ENCODE assay signal across 9 cellular contexts in the genomic region with DNA sequence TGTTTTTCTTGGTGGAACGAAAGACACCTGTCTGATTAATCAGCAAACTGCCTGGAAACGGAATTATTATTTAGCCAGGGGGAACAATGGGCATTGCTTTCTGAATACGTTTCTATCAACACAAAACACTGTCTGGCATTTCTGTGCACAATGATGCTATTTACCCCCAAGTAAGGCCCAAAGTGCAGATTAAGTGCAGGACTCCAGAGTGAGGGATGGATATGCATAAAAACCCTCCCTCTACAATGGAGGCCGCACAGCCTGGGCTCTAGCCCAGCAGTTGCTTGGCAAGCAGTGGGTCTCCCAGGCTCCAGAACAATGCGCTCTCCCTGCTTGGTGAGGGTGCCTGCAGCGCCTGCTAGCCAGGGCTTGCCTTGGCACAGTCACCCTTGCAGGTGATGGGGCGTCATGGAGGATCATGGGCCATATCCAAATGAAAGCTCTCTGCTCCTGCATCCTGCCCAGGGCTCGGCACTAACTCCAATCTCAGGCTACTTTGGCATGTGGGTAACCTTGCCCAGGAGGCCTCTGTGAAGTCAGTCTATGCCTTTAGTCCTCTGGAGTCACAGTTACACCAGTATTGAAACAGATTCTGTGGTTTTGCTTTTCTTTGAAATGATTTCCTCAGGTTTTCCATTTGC. TPM values are rescaled to one million over a fixed set of nuclear protein-coding genes. Genes with fewer than 3 reads are reported as not detected.
DNase-seq lines count a peak whose midpoint lies in the region; ATAC-seq, FAIRE-seq and TF ChIP-seq lines count a peak whose summit lies in the region.
"Had no signal": no experiment of that assay in that cellular context is flagged by ENCODE, and none has a peak within 500 bp of the region (broad histone marks: within the 10 kb centered on the region; RNA-seq: fewer than 3 reads in every experiment).

No MANE protein-coding gene starts in this region.

- H3K9ac ChIP-seq in HepG2 (ENCODE audit: insufficient read depth, low read depth, low read length) = no peak overlapping the region

- H3K4me1 Mint-ChIP-seq in T-helper 1 cell treated with Interleukin-12 subunit alpha and Interleukin-12 subunit beta and Interleukin-4 antibody, amounts not matched to agents 30 μg/mL and 1 μg/mL, for 36 hours (ENCODE audit: low read depth) = peaks cover 53% of the 10 kb centered on the region
- H3K4me1 Mint-ChIP-seq: activated B cell treated with CpG ODN at 0.5 μM for 24 hours had no signal

- POLR2A ChIA-PET in HepG2 (lab: Yijun Ruan, JAX) = no interaction called here

- H3K4me2 ChIP-seq in HepG2 (ENCODE audit: low read depth, low read length) = no peak overlapping the region

- FAIRE-seq in HepG2 (lab: Jason Lieb, UNC) (no peak), HTR-8/SVneo (lab: Jason Lieb, UNC) (no peak)

- WGBS in prostate gland = 34% methylated on average over 8 of the region's 8 CpGs
- WGBS in HepG2 (ENCODE audit: low lambda C conversion rate) = 84% methylated on average over 7 of the region's 8 CpGs

- no peaks in the 10 kb centered on the region for H3K27me3 Mint-ChIP-seq in T-helper 1 cell treated with Interleukin-12 subunit alpha and Interleukin-12 subunit beta and Interleukin-4 antibody, amounts not matched to agents 30 μg/mL and 1 μg/mL, for 36 hours (ENCODE audit: low read depth)
- H3K27me3 Mint-ChIP-seq: activated B cell treated with CpG ODN at 0.5 μM for 24 hours had no signal

- no peak for TF ChIP-seq POLR2A in prostate gland (IDR thresholded peaks at IDR 0.05)
- TF ChIP-seq POLR2A in HepG2 (IDR thresholded peaks at IDR 0.05; ENCODE audit: insufficient read depth in 1 of 2, low read depth in 2 of 2, low read length in 2 of 2) = no peak

- H3K27me3 ChIP-seq in prostate gland (replicated peaks; ENCODE audit: insufficient read depth) (no peaks in the 10 kb centered on the region), HepG2 (ENCODE audit: control insufficient read depth in 1 of 2, insufficient read depth in 2 of 2, low read length in 2 of 2) (no peaks in the 10 kb centered on the region)

- H3K36me3 ChIP-seq in prostate gland (no peaks in the 10 kb centered on the region), HepG2 (replicated peaks in 1 of 2; ENCODE audit: control insufficient read depth in 1 of 2, insufficient read depth in 2 of 2, low read length in 2 of 2) (no peaks in the 10 kb centered on the region; a peak in 1 of 5 replicates)

- H3K9me3 ChIP-seq in prostate gland (no peaks in the 10 kb centered on the region), HepG2 (ENCODE audit: low read length) (no peaks in the 10 kb centered on the region)

- ATAC-seq in HG03342 (IDR thresholded peaks at IDR 0.05; ENCODE audit: unreplicated experiment) = no peak
- no peak for ATAC-seq in HepG2
- no peak for ATAC-seq in HG03354 (IDR thresholded peaks at IDR 0.05; ENCODE audit: poor library complexity, severe bottlenecking, unreplicated experiment)

- intact Hi-C loops in prostate gland (cut with DNase I) = no loop called here
- intact Hi-C loops in HepG2 (cut with micrococcal nuclease; ENCODE audit: unreplicated experiment) = no loop called here

- no TSS peak for BruUV-seq in HepG2 (replicated peaks; lab: Mats Ljungman, UMichigan)

- H3K4me3 ChIP-seq in epithelial cell of esophagus (ENCODE audit: low read length) (no peak overlapping the region), prostate gland (no peak overlapping the region), HepG2 (replicated peaks in 1 of 3; ENCODE audit: insufficient read depth in 1 of 3, low read depth in 2 of 3, low read length in 3 of 3) (no peak overlapping the region)

- no peaks in the 10 kb centered on the region for H4K20me1 ChIP-seq in HepG2 (ENCODE audit: insufficient read depth, low read length)

- in situ Hi-C loops in G401 (cut with HindIII; ENCODE audit: low sequenced_read_pairs) = no loop called here
- in situ Hi-C loops in HepG2 (cut with HindIII; ENCODE audit: extremely low pct_ligation_motif_present, low pct_unique_long_range_greater_than_20kb) = no loop called here

- TF ChIP-seq CTCF in epithelial cell of esophagus (IDR thresholded peaks at IDR 0.05; ENCODE audit: insufficient read depth, low read depth, low read length, missing control alignments) = no peak
- TF ChIP-seq CTCF in prostate gland (IDR thresholded peaks at IDR 0.05) = no peak
- no peak for TF ChIP-seq CTCF in HepG2 (CRISPR knock-in tag; IDR thresholded peaks at IDR 0.05)

- TF ChIP-seq RAD21 in HepG2 (CRISPR knock-in tag; IDR thresholded peaks at IDR 0.05) = no peak

- H3K27ac ChIP-seq in prostate gland (peak overlapping the region in 1 of 2 donors; percentile 23), HepG2 (ENCODE audit: extremely low read length, insufficient read depth, low read length) (no peak overlapping the region)

- no peaks in the 10 kb centered on the region for H3K9me3 Mint-ChIP-seq in T-helper 1 cell treated with Interleukin-12 subunit alpha and Interleukin-12 subunit beta and Interleukin-4 antibody, amounts not matched to agents 30 μg/mL and 1 μg/mL, for 36 hours
- H3K9me3 Mint-ChIP-seq: activated B cell treated with CpG ODN at 0.5 μM for 24 hours had no signal

- no peaks in the 10 kb centered on the region for H3K4me1 ChIP-seq in prostate gland (replicated peaks)
- H3K4me1 ChIP-seq in HepG2 (ENCODE audit: insufficient read depth, low read length) = peaks cover 39% of the 10 kb centered on the region

- no peaks in the 10 kb centered on the region for H3K79me2 ChIP-seq in HepG2 (ENCODE audit: insufficient read depth, low read length)

- CTCF ChIA-PET in HepG2 (lab: Yijun Ruan, JAX; ENCODE audit: low intra/inter-chr PET ratio, low total read pairs) = no interaction called here

- peaks cover 33% of the 10 kb centered on the region for H3K36me3 Mint-ChIP-seq in T-helper 1 cell treated with Interleukin-12 subunit alpha and Interleukin-12 subunit beta and Interleukin-4 antibody, amounts not matched to agents 30 μg/mL and 1 μg/mL, for 36 hours (ENCODE audit: low read depth)

- peak overlapping the region; percentile 91 for H3K27ac Mint-ChIP-seq in T-helper 1 cell treated with Interleukin-12 subunit alpha and Interleukin-12 subunit beta and Interleukin-4 antibody, amounts not matched to agents 30 μg/mL and 1 μg/mL, for 36 hours
- H3K27ac Mint-ChIP-seq: activated B cell treated with CpG ODN at 0.5 μM for 24 hours had no signal

- H3K4me3 Mint-ChIP-seq in T-helper 1 cell treated with Interleukin-12 subunit alpha and Interleukin-12 subunit beta and Interleukin-4 antibody, amounts not matched to agents 30 μg/mL and 1 μg/mL, for 36 hours = peak overlapping the region; percentile 63
- H3K4me3 Mint-ChIP-seq: activated B cell treated with CpG ODN at 0.5 μM for 24 hours had no signal

- TF ChIP-seq EP300 in HepG2 (IDR thresholded peaks at IDR 0.05; ENCODE audit: low read depth in 2 of 2, low read length in 2 of 2) (no peak), HepG2 (CRISPR knock-in tag; IDR thresholded peaks at IDR 0.05; ENCODE audit: borderline replicate concordance) (no peak)

- DNase-seq in G401 (ENCODE audit: low spot score) = peak; percentile 80
- DNase-seq in epithelial cell of esophagus (ENCODE audit: low read depth) = peak; percentile 90
- DNase-seq in prostate gland (ENCODE audit: low spot score) = peak; percentile 68
- DNase-seq in HepG2 (ENCODE audit: low spot score) = no peak
- DNase-seq in HTR-8/SVneo (ENCODE audit: insufficient read length, low spot score) = no peak
- DNase-seq: activated B cell treated with CpG ODN at 0.5 μM for 24 hours had no signal

- H2AFZ ChIP-seq in HepG2 (ENCODE audit: low read length) = no peak overlapping the region

RNA-seq across cellular contexts. Expression of a gene that starts 11.5 kb away (rescaled TPM):
- 10.6 and 24.7 TPM in 2 replicates for total RNA-seq in G401 (2014; rRNA removed; shearing (Covaris generic))
- total RNA-seq in prostate gland (10 to 100 TPM in 1 of 2 donors, 1 to 10 TPM in 1; 4.4 to 27.3 TPM), HepG2 (2016; rRNA removed; fragmentation: Illumina TruSeq; extraction: Trizol) (11.1 and 13.0 TPM in 2 replicates)
- 6.2 and 6.8 TPM in 2 replicates for total RNA-seq in HepG2 (2016; cell fraction: cytosol; rRNA removed; fragmentation: Illumina TruSeq; extraction: Trizol; ENCODE audit: low read depth)
- total RNA-seq in HepG2 (2016; cell fraction: insoluble cytoplasmic fraction; rRNA removed; fragmentation: Illumina TruSeq; extraction: Trizol) = 10.6 and 12.4 TPM in 2 replicates
- 7.9 and 8.2 TPM in 2 replicates for total RNA-seq in HepG2 (2016; cell fraction: membrane; rRNA removed; fragmentation: Illumina TruSeq; extraction: Trizol)
- 8.6 and 10.2 TPM in 2 replicates for total RNA-seq in HepG2 (2016; cell fraction: nucleus; rRNA removed; fragmentation: Illumina TruSeq; extraction: Trizol)
- polyA plus RNA-seq in HepG2 (2011; rRNA removed) = 6.0 and 8.5 TPM in 2 replicates
- polyA plus RNA-seq in HepG2 (2011; cell fraction: cytosol; rRNA removed) = 5.7 and 6.1 TPM in 2 replicates
- polyA plus RNA-seq in HepG2 (2011; cell fraction: nucleus; rRNA removed) = 12.2 and 14.9 TPM in 2 replicates
- 14.6 and 18.0 TPM in 2 replicates for polyA plus RNA-seq in HepG2 (2012)
- 6.8 and 7.1 TPM in 2 replicates for polyA plus RNA-seq in HepG2 (2016; cell fraction: cytosol; fragmentation: Illumina TruSeq; extraction: Trizol; ENCODE audit: low read depth)
- polyA plus RNA-seq in HepG2 (2016; cell fraction: insoluble cytoplasmic fraction; fragmentation: Illumina TruSeq; extraction: Trizol; ENCODE audit: low read depth) = 12.2 and 14.9 TPM in 2 replicates
- polyA plus RNA-seq in HepG2 (2016; cell fraction: membrane; fragmentation: Illumina TruSeq; extraction: Trizol; ENCODE audit: low read depth) = 5.6 and 5.7 TPM in 2 replicates
- polyA plus RNA-seq in HepG2 (2016; cell fraction: nucleus; fragmentation: Illumina TruSeq; extraction: Trizol; ENCODE audit: insufficient read depth, low read depth) = 7.6 and 11.7 TPM in 2 replicates
- polyA minus RNA-seq in HepG2 (2011; rRNA and poly(A)+ RNA removed; ENCODE audit: low replicate concordance) = 3.8 and 5.0 TPM in 2 replicates
- 3.3 and 4.6 TPM in 2 replicates for polyA minus RNA-seq in HepG2 (2011; cell fraction: cytosol; rRNA and poly(A)+ RNA removed)
- polyA minus RNA-seq in HepG2 (2011; cell fraction: nucleus; rRNA and poly(A)+ RNA removed) = 10.6 and 14.0 TPM in 2 replicates

RNA-seq across cellular contexts. Expression of a gene that starts 20.4 kb away (rescaled TPM):
- total RNA-seq in G401 (2014; rRNA removed; shearing (Covaris generic)) = 0.55 and 0.78 TPM in 2 replicates
- total RNA-seq in prostate gland = 1 to 10 TPM; 2.4 TPM
- 0.28 and 0.69 TPM in 2 replicates for total RNA-seq in HepG2 (2016; rRNA removed; fragmentation: Illumina TruSeq; extraction: Trizol)
- total RNA-seq in HepG2 (2016; cell fraction: cytosol; rRNA removed; fragmentation: Illumina TruSeq; extraction: Trizol; ENCODE audit: low read depth) = not detected in 2 replicates
- total RNA-seq in HepG2 (2016; cell fraction: insoluble cytoplasmic fraction; rRNA removed; fragmentation: Illumina TruSeq; extraction: Trizol) = 0.18 and 0.63 TPM in 2 replicates
- total RNA-seq in HepG2 (2016; cell fraction: membrane; rRNA removed; fragmentation: Illumina TruSeq; extraction: Trizol) = 0.09 and 0.10 TPM in 2 replicates
- total RNA-seq in HepG2 (2016; cell fraction: nucleus; rRNA removed; fragmentation: Illumina TruSeq; extraction: Trizol) = 0.72 and 0.96 TPM in 2 replicates
- 1.1 and 1.9 TPM in 2 replicates for polyA plus RNA-seq in HepG2 (2011; rRNA removed)
- polyA plus RNA-seq in HepG2 (2011; cell fraction: cytosol; rRNA removed) = 0.81 and 0.99 TPM in 2 replicates
- polyA plus RNA-seq in HepG2 (2011; cell fraction: nucleus; rRNA removed) = 10.6 and 11.1 TPM in 2 replicates
- polyA plus RNA-seq in HepG2 (2012) = 1.7 and 2.2 TPM in 2 replicates
- 0.06 and 0.07 TPM in 2 replicates for polyA plus RNA-seq in HepG2 (2016; cell fraction: cytosol; fragmentation: Illumina TruSeq; extraction: Trizol; ENCODE audit: low read depth)
- polyA plus RNA-seq in HepG2 (2016; cell fraction: insoluble cytoplasmic fraction; fragmentation: Illumina TruSeq; extraction: Trizol; ENCODE audit: low read depth) = 0.14 and 0.29 TPM in 2 replicates
- 0.06 and 0.14 TPM in 2 replicates for polyA plus RNA-seq in HepG2 (2016; cell fraction: membrane; fragmentation: Illumina TruSeq; extraction: Trizol; ENCODE audit: low read depth)
- polyA plus RNA-seq in HepG2 (2016; cell fraction: nucleus; fragmentation: Illumina TruSeq; extraction: Trizol; ENCODE audit: insufficient read depth, low read depth) = 2.1 and 3.0 TPM in 2 replicates
- 1.1 and 1.6 TPM in 2 replicates for polyA minus RNA-seq in HepG2 (2011; rRNA and poly(A)+ RNA removed; ENCODE audit: low replicate concordance)
- polyA minus RNA-seq in HepG2 (2011; cell fraction: cytosol; rRNA and poly(A)+ RNA removed) = 0.69 and 0.79 TPM in 2 replicates
- polyA minus RNA-seq in HepG2 (2011; cell fraction: nucleus; rRNA and poly(A)+ RNA removed) = 2.4 and 2.6 TPM in 2 replicates

RNA-seq across cellular contexts. Expression of a gene that starts 24.0 kb away (rescaled TPM):
- total RNA-seq in G401 (2014; rRNA removed; shearing (Covaris generic)) = 4.1 and 18.8 TPM in 2 replicates
- total RNA-seq in prostate gland = 10 to 100 TPM in 1 of 2 donors, 1 to 10 TPM in 1; 7.3 to 11.5 TPM
- 6.5 and 9.6 TPM in 2 replicates for total RNA-seq in HepG2 (2016; rRNA removed; fragmentation: Illumina TruSeq; extraction: Trizol)
- total RNA-seq in HepG2 (2016; cell fraction: cytosol; rRNA removed; fragmentation: Illumina TruSeq; extraction: Trizol; ENCODE audit: low read depth) = 2.3 and 2.5 TPM in 2 replicates
- total RNA-seq in HepG2 (2016; cell fraction: insoluble cytoplasmic fraction; rRNA removed; fragmentation: Illumina TruSeq; extraction: Trizol) = 5.6 and 9.2 TPM in 2 replicates
- 4.6 and 5.4 TPM in 2 replicates for total RNA-seq in HepG2 (2016; cell fraction: membrane; rRNA removed; fragmentation: Illumina TruSeq; extraction: Trizol)
- total RNA-seq in HepG2 (2016; cell fraction: nucleus; rRNA removed; fragmentation: Illumina TruSeq; extraction: Trizol) = 6.0 and 8.1 TPM in 2 replicates
- polyA plus RNA-seq in HepG2 (2011; rRNA removed) = 5.7 and 6.6 TPM in 2 replicates
- polyA plus RNA-seq in HepG2 (2011; cell fraction: cytosol; rRNA removed) = 2.3 and 3.6 TPM in 2 replicates
- 1.3 and 1.6 TPM in 2 replicates for polyA plus RNA-seq in HepG2 (2011; cell fraction: nucleus; rRNA removed)
- polyA plus RNA-seq in HepG2 (2012) = 9.7 and 12.5 TPM in 2 replicates
- polyA plus RNA-seq in HepG2 (2016; cell fraction: cytosol; fragmentation: Illumina TruSeq; extraction: Trizol; ENCODE audit: low read depth) = 1.6 and 4.1 TPM in 2 replicates
- 9.3 and 9.5 TPM in 2 replicates for polyA plus RNA-seq in HepG2 (2016; cell fraction: insoluble cytoplasmic fraction; fragmentation: Illumina TruSeq; extraction: Trizol; ENCODE audit: low read depth)
- polyA plus RNA-seq in HepG2 (2016; cell fraction: membrane; fragmentation: Illumina TruSeq; extraction: Trizol; ENCODE audit: low read depth) = 4.1 and 4.4 TPM in 2 replicates
- polyA plus RNA-seq in HepG2 (2016; cell fraction: nucleus; fragmentation: Illumina TruSeq; extraction: Trizol; ENCODE audit: insufficient read depth, low read depth) = 7.1 and 8.5 TPM in 2 replicates
- 3.3 and 4.3 TPM in 2 replicates for polyA minus RNA-seq in HepG2 (2011; rRNA and poly(A)+ RNA removed; ENCODE audit: low replicate concordance)
- 4.4 and 5.2 TPM in 2 replicates for polyA minus RNA-seq in HepG2 (2011; cell fraction: cytosol; rRNA and poly(A)+ RNA removed)
- polyA minus RNA-seq in HepG2 (2011; cell fraction: nucleus; rRNA and poly(A)+ RNA removed) = 3.1 and 3.6 TPM in 2 replicates

RNA-seq across cellular contexts. Expression of a gene that starts 25.6 kb away (rescaled TPM):
- total RNA-seq in G401 (2014; rRNA removed; shearing (Covaris generic)) = not detected in 2 replicates
- total RNA-seq in prostate gland = 1 to 10 TPM; 2.7 to 4.3 TPM
- 0.27 and 0.31 TPM in 2 replicates for total RNA-seq in HepG2 (2016; rRNA removed; fragmentation: Illumina TruSeq; extraction: Trizol)
- 0.44 TPM in 1 of 2 replicates, not detected in the other for total RNA-seq in HepG2 (2016; cell fraction: cytosol; rRNA removed; fragmentation: Illumina TruSeq; extraction: Trizol; ENCODE audit: low read depth)
- total RNA-seq in HepG2 (2016; cell fraction: insoluble cytoplasmic fraction; rRNA removed; fragmentation: Illumina TruSeq; extraction: Trizol) = 0.22 TPM in 1 of 2 replicates, not detected in the other
- total RNA-seq in HepG2 (2016; cell fraction: membrane; rRNA removed; fragmentation: Illumina TruSeq; extraction: Trizol) = 0.34 TPM in 1 of 2 replicates, not detected in the other
- 0.47 TPM in 1 of 2 replicates, not detected in the other for total RNA-seq in HepG2 (2016; cell fraction: nucleus; rRNA removed; fragmentation: Illumina TruSeq; extraction: Trizol)
- 0.35 and 0.40 TPM in 2 replicates for polyA plus RNA-seq in HepG2 (2011; rRNA removed)
- 0.20 and 0.21 TPM in 2 replicates for polyA plus RNA-seq in HepG2 (2011; cell fraction: cytosol; rRNA removed)
- polyA plus RNA-seq in HepG2 (2011; cell fraction: nucleus; rRNA removed) = 1.2 and 1.6 TPM in 2 replicates
- polyA plus RNA-seq in HepG2 (2012) = 0.19 and 0.21 TPM in 2 replicates
- not detected in 2 replicates for polyA plus RNA-seq in HepG2 (2016; cell fraction: cytosol; fragmentation: Illumina TruSeq; extraction: Trizol; ENCODE audit: low read depth)
- not detected in 2 replicates for polyA plus RNA-seq in HepG2 (2016; cell fraction: insoluble cytoplasmic fraction; fragmentation: Illumina TruSeq; extraction: Trizol; ENCODE audit: low read depth)
- polyA plus RNA-seq in HepG2 (2016; cell fraction: membrane; fragmentation: Illumina TruSeq; extraction: Trizol; ENCODE audit: low read depth) = not detected in 2 replicates
- not detected in 2 replicates for polyA plus RNA-seq in HepG2 (2016; cell fraction: nucleus; fragmentation: Illumina TruSeq; extraction: Trizol; ENCODE audit: insufficient read depth, low read depth)
- polyA minus RNA-seq in HepG2 (2011; rRNA and poly(A)+ RNA removed; ENCODE audit: low replicate concordance) = 1.6 and 4.8 TPM in 2 replicates
- polyA minus RNA-seq in HepG2 (2011; cell fraction: cytosol; rRNA and poly(A)+ RNA removed) = not detected in 2 replicates
- 1.0 and 3.2 TPM in 2 replicates for polyA minus RNA-seq in HepG2 (2011; cell fraction: nucleus; rRNA and poly(A)+ RNA removed)

RNA-seq across cellular contexts. Expression of a gene that starts 32.2 kb away (rescaled TPM):
- total RNA-seq in G401 (2014; rRNA removed; shearing (Covaris generic)) = not detected in 2 replicates
- 10 to 100 TPM; 11.5 to 26.3 TPM for total RNA-seq in prostate gland
- total RNA-seq in HepG2 (2016; rRNA removed; fragmentation: Illumina TruSeq; extraction: Trizol) = 3.6 and 6.6 TPM in 2 replicates
- 7.0 and 8.2 TPM in 2 replicates for total RNA-seq in HepG2 (2016; cell fraction: cytosol; rRNA removed; fragmentation: Illumina TruSeq; extraction: Trizol; ENCODE audit: low read depth)
- 3.7 and 9.0 TPM in 2 replicates for total RNA-seq in HepG2 (2016; cell fraction: insoluble cytoplasmic fraction; rRNA removed; fragmentation: Illumina TruSeq; extraction: Trizol)
- total RNA-seq in HepG2 (2016; cell fraction: membrane; rRNA removed; fragmentation: Illumina TruSeq; extraction: Trizol) = 4.6 and 5.2 TPM in 2 replicates
- total RNA-seq in HepG2 (2016; cell fraction: nucleus; rRNA removed; fragmentation: Illumina TruSeq; extraction: Trizol) = 5.5 and 7.9 TPM in 2 replicates
- 6.0 and 7.0 TPM in 2 replicates for polyA plus RNA-seq in HepG2 (2011; rRNA removed)
- polyA plus RNA-seq in HepG2 (2011; cell fraction: cytosol; rRNA removed) = 5.9 and 7.1 TPM in 2 replicates
- polyA plus RNA-seq in HepG2 (2011; cell fraction: nucleus; rRNA removed) = 24.2 and 29.4 TPM in 2 replicates
- 6.4 and 9.0 TPM in 2 replicates for polyA plus RNA-seq in HepG2 (2012)
- 2.3 and 2.4 TPM in 2 replicates for polyA plus RNA-seq in HepG2 (2016; cell fraction: cytosol; fragmentation: Illumina TruSeq; extraction: Trizol; ENCODE audit: low read depth)
- polyA plus RNA-seq in HepG2 (2016; cell fraction: insoluble cytoplasmic fraction; fragmentation: Illumina TruSeq; extraction: Trizol; ENCODE audit: low read depth) = 4.0 and 4.3 TPM in 2 replicates
- polyA plus RNA-seq in HepG2 (2016; cell fraction: membrane; fragmentation: Illumina TruSeq; extraction: Trizol; ENCODE audit: low read depth) = 4.3 and 5.1 TPM in 2 replicates
- 13.5 and 13.8 TPM in 2 replicates for polyA plus RNA-seq in HepG2 (2016; cell fraction: nucleus; fragmentation: Illumina TruSeq; extraction: Trizol; ENCODE audit: insufficient read depth, low read depth)
- 30.0 and 58.9 TPM in 2 replicates for polyA minus RNA-seq in HepG2 (2011; rRNA and poly(A)+ RNA removed; ENCODE audit: low replicate concordance)
- 3.8 and 7.7 TPM in 2 replicates for polyA minus RNA-seq in HepG2 (2011; cell fraction: cytosol; rRNA and poly(A)+ RNA removed)
- polyA minus RNA-seq in HepG2 (2011; cell fraction: nucleus; rRNA and poly(A)+ RNA removed) = 7.5 and 12.6 TPM in 2 replicates

Comparison
In these comparisons a context has a peak if more than half of its experiments do, and no peak if none do; other contexts are left out.
1. DNase-seq: peak in G401 (single experiment), epithelial cell of esophagus (single experiment) and prostate gland (single experiment); none in HepG2 (single experiment) and HTR-8/SVneo (single experiment).